In genomic region chr1:185546029-185546428, GRCh38 we compare ENCODE assay signal across 24 cellular contexts.
"Had no signal": no experiment of that assay in that cellular context is flagged by ENCODE, and none has a peak within 500 bp of the region (broad histone marks: within the 10 kb centered on the region; RNA-seq: fewer than 3 reads in every experiment).

No MANE protein-coding gene starts in this region.

- ATAC-seq: activated T-cell treated with anti-CD3 and anti-CD28 coated beads, Interleukin-2, amount 50 U/mL, for 4 hours; PC-3; T-helper 17 cell had no signal

- H3K9me3 Mint-ChIP-seq: activated CD4-positive, alpha-beta memory T cell treated with anti-CD3 and anti-CD28 coated beads for 36 hours; activated naive CD4-positive, alpha-beta T cell treated with anti-CD3 and anti-CD28 coated beads for 36 hours; activated T-cell treated with anti-CD3 and anti-CD28 coated beads, Interleukin-2, amount 50 U/mL, for 4 hours had no signal

- H3K4me3 Mint-ChIP-seq: activated B cell treated with CpG ODN at 0.5 μM for 24 hours; activated CD4-positive, alpha-beta memory T cell treated with anti-CD3 and anti-CD28 coated beads for 36 hours; activated CD4-positive, alpha-beta T cell treated with anti-CD3 and anti-CD28 coated beads, Interleukin-2, amount 10 ng/mL, durations not matched to agents 7 days and 5 days; activated naive CD4-positive, alpha-beta T cell treated with anti-CD3 and anti-CD28 coated beads for 36 hours; activated naive CD8-positive, alpha-beta T cell; activated T-cell treated with anti-CD3 and anti-CD28 coated beads, Interleukin-2, amount 50 U/mL, for 4 hours; brain; T-helper 17 cell had no signal

- H3K4me1 Mint-ChIP-seq: activated B cell treated with CpG ODN at 0.5 μM for 24 hours; activated CD4-positive, alpha-beta T cell treated with anti-CD3 and anti-CD28 coated beads, Interleukin-2, amount 10 ng/mL, durations not matched to agents 7 days and 5 days; T-helper 17 cell had no signal

- H3K36me3 ChIP-seq: cardiac muscle cell, MG63 had no signal

- H3K9me3 ChIP-seq: MG63 had no signal

- DNase-seq: activated B cell treated with CpG ODN at 0.5 μM for 24 hours; activated CD4-positive, alpha-beta memory T cell treated with anti-CD3 and anti-CD28 coated beads for 36 hours; activated CD4-positive, alpha-beta T cell treated with anti-CD3 and anti-CD28 coated beads for 1 hour; activated CD4-positive, alpha-beta T cell treated with anti-CD3 and anti-CD28 coated beads, Interleukin-2, amount 10 ng/mL, durations not matched to agents 7 days and 5 days; activated CD8-positive, alpha-beta memory T cell treated with anti-CD3 and anti-CD28 coated beads for 24 hours; activated gamma-delta T cell; activated naive CD4-positive, alpha-beta T cell treated with anti-CD3 and anti-CD28 coated beads for 36 hours; activated T-cell treated with anti-CD3 and anti-CD28 coated beads, Interleukin-2, amount 50 U/mL, for 4 hours; amygdala; MG63; MV-4-11; NCI-H1105; NCI-H1436; NCI-H187; NCI-H2081; NCI-H446; NCI-H524; PC-3; SIG-M5; T-helper 17 cell; T-helper 9 cell had no signal

- H3K27me3 Mint-ChIP-seq: activated B cell treated with CpG ODN at 0.5 μM for 24 hours; activated CD4-positive, alpha-beta memory T cell treated with anti-CD3 and anti-CD28 coated beads for 36 hours; activated CD4-positive, alpha-beta T cell treated with anti-CD3 and anti-CD28 coated beads, Interleukin-2, amount 10 ng/mL, durations not matched to agents 7 days and 5 days; activated naive CD8-positive, alpha-beta T cell; T-helper 17 cell had no signal

- H3K27me3 ChIP-seq: cardiac muscle cell, MG63 had no signal

- H3K27ac ChIP-seq: cardiac muscle cell had no signal

- H3K4me3 ChIP-seq: cardiac muscle cell, MG63 had no signal

- H3K36me3 Mint-ChIP-seq: activated CD4-positive, alpha-beta memory T cell treated with anti-CD3 and anti-CD28 coated beads for 36 hours; activated naive CD8-positive, alpha-beta T cell; brain had no signal

- H3K27ac Mint-ChIP-seq: activated B cell treated with CpG ODN at 0.5 μM for 24 hours; activated CD4-positive, alpha-beta memory T cell treated with anti-CD3 and anti-CD28 coated beads for 36 hours; activated CD4-positive, alpha-beta T cell treated with anti-CD3 and anti-CD28 coated beads, Interleukin-2, amount 10 ng/mL, durations not matched to agents 7 days and 5 days; activated naive CD4-positive, alpha-beta T cell treated with anti-CD3 and anti-CD28 coated beads for 36 hours; activated naive CD8-positive, alpha-beta T cell; brain; T-helper 17 cell had no signal
